Comparison of ENCODE assay signal across 8 cellular contexts in genomic region chr17:43024407-43025289, GRCh38. TPM values are rescaled to one million over a fixed set of nuclear protein-coding genes. Genes with fewer than 3 reads are reported as not detected.
DNase-seq lines count a peak whose midpoint lies in the region; ATAC-seq and TF ChIP-seq lines count a peak whose summit lies in the region.

Gene RND2 (plus strand): TSS chr17:43025231. CDS start chr17:43025348, 117 bp downstream.

- in situ Hi-C loops in astrocyte of the cerebellum (cut with HindIII; ENCODE audit: low sequenced_read_pairs) = no loop called here

- H3K27me3 ChIP-seq in psoas muscle (ENCODE audit: insufficient read depth in 3 of 3, low read length in 2 of 3) (peaks cover 0 to 3% (median 2%) of the 10 kb centered on the region in 3 donors), upper lobe of right lung (no peaks in the 10 kb centered on the region)

- DNase-seq in AG09319 (ENCODE audit: extremely low read depth, low read depth) (peak; percentile 87), NCI-H2029 (lab: John Stamatoyannopoulos, UW) (peak; percentile 77), T1000 (lab: John Stamatoyannopoulos, UW) (peak; percentile 88), astrocyte of the cerebellum (ENCODE audit: low read depth) (peak; percentile 92), hepatic stellate cell (ENCODE audit: low spot score) (peak; percentile 99), psoas muscle (peak; percentile 86 to 87), upper lobe of right lung (peak; percentile 91)

- no peaks in the 10 kb centered on the region for H3K36me3 ChIP-seq in psoas muscle (ENCODE audit: insufficient read depth in 1 of 2, low read depth in 1 of 2)
- no peaks in the 10 kb centered on the region for H3K36me3 ChIP-seq in upper lobe of right lung

- intact Hi-C loops in psoas muscle (cut with DNase I) = loop anchor here in 1 of 2 donors (10.0 kb wide), 1 partner anchor 150 kb away; the partner anchor contains the start of gene NBR1
- intact Hi-C loops in upper lobe of right lung (cut with DNase I) = no loop called here

- peak within 1 kb of the TSS; percentile 47 for H3K4me3 ChIP-seq in astrocyte of the cerebellum (ENCODE audit: low read depth, low read length)
- peak within 1 kb of the TSS; percentile 70 for H3K4me3 ChIP-seq in psoas muscle
- peak within 1 kb of the TSS; percentile 63 for H3K4me3 ChIP-seq in upper lobe of right lung

- peaks cover 16% of the 10 kb centered on the region for H3K4me1 ChIP-seq in psoas muscle
- H3K4me1 ChIP-seq in upper lobe of right lung = peaks cover 23% of the 10 kb centered on the region

- H3K9me3 ChIP-seq in psoas muscle = no peaks in the 10 kb centered on the region
- no peaks in the 10 kb centered on the region for H3K9me3 ChIP-seq in upper lobe of right lung

- peak; percentile 92 for TF ChIP-seq CTCF in AG09319 (IDR thresholded peaks at IDR 0.05; ENCODE audit: low read depth, low read length)
- TF ChIP-seq CTCF in astrocyte of the cerebellum (IDR thresholded peaks at IDR 0.05; ENCODE audit: low read depth, low read length, missing control alignments) = peak; percentile 88
- TF ChIP-seq CTCF in psoas muscle (IDR thresholded peaks at IDR 0.05) = peak; percentile 57
- TF ChIP-seq CTCF in upper lobe of right lung (IDR thresholded peaks at IDR 0.05) = peak; percentile 73

- H3K27ac ChIP-seq in psoas muscle = no peak within 1 kb of the TSS
- peak within 1 kb of the TSS; percentile 67 for H3K27ac ChIP-seq in upper lobe of right lung

- WGBS in psoas muscle, 3 donors = 0 to 1% (median 1%) methylated on average over 40 to 61 of the region's 61 CpGs

- ATAC-seq in GM21576 (IDR thresholded peaks at IDR 0.05; ENCODE audit: unreplicated experiment) (peak; percentile 46), psoas muscle (peak; percentile 49 to 70 (median 69)), upper lobe of right lung (peak; percentile 78)

RNA-seq across cellular contexts. Expression of gene RND2, which starts in this region (rescaled TPM):
- total RNA-seq in psoas muscle (under 1 TPM; 0.04 to 0.22 (median 0.16) TPM), upper lobe of right lung (0.78 TPM)
- polyA plus RNA-seq in psoas muscle = under 1 TPM; 0.04 to 0.09 (median 0.04) TPM

Comparison
In these comparisons a context has a peak if more than half of its experiments do, and no peak if none do; other contexts are left out.
1. Peak in DNase-seq, ATAC-seq and H3K4me3 ChIP-seq in psoas muscle; RNA of the gene not detected or under 1 TPM.
2. Peak in DNase-seq, ATAC-seq, H3K4me3 ChIP-seq and H3K27ac ChIP-seq in upper lobe of right lung; RNA of the gene not detected or under 1 TPM.